9 cellular contexts compared by ENCODE assay signal in the genomic region with DNA sequence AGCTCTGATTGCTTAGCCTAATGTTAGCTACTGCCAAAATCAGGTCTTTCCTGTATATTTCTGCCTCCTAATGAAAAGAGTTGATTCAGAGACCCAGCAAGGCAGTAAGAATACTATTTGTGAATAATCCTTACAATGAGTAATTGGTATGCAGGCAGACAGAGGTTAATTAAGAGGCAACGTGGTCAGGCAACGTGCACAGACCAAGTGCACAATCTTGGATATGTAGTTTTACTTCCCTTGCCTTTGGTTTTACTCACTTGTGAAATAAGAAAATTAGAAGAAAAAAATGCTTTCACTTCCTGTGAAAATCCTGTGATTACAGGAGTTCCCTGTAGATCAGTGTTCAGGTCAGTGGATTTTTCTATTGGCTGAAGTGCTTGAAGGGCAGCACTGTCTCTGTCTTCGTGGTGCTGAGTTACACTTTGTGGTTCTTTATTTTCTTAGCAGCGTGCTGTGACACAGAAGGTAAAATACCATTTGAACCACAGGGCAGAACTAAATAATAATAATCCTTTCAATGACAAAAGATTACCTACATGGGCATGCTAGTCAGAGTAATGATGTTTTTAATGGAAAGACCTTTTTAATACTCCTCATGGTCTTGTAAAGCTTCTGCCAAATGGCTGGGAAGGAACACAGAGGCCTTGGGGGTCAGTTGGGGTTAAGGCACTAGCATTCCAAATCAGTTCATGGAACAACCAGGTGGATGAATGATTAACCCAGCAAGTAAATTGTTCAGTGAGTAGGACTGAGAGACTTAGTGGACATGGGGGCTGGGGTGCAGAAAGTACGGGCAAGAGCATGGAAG.
DNase-seq lines count a peak whose midpoint lies in the region; ATAC-seq and TF ChIP-seq lines count a peak whose summit lies in the region.
"Had no signal": no experiment of that assay in that cellular context is flagged by ENCODE, and none has a peak within 500 bp of the region (broad histone marks: within the 10 kb centered on the region; RNA-seq: fewer than 3 reads in every experiment).

No MANE protein-coding gene starts in this region.

- peaks cover 4% of the 10 kb centered on the region for H3K9me3 Mint-ChIP-seq in neural progenitor cell
- no peaks in the 10 kb centered on the region for H3K9me3 Mint-ChIP-seq in stimulated activated effector memory CD8-positive, alpha-beta T cell treated with anti-CD3 and anti-CD28 coated beads, Interleukin-12 subunit alpha, Interleukin-12 subunit beta, amount 100 ng/mL, for 72 hours

- peak overlapping the region; percentile 74 for H3K4me2 ChIP-seq in neural progenitor cell

- TF ChIP-seq CTCF in cardiac fibroblast (IDR thresholded peaks at IDR 0.05; ENCODE audit: low read depth, low read length) (no peak), neural progenitor cell (IDR thresholded peaks at IDR 0.05) (no peak)

- no peaks in the 10 kb centered on the region for H3K79me2 ChIP-seq in neural progenitor cell (ENCODE audit: low read depth)

- peaks cover 55% of the 10 kb centered on the region for H3K4me1 ChIP-seq in neural progenitor cell

- H3K9me3 ChIP-seq in neural progenitor cell (ENCODE audit: low read depth) = no peaks in the 10 kb centered on the region

- H3K36me3 ChIP-seq in neural progenitor cell = no peaks in the 10 kb centered on the region

- no peaks in the 10 kb centered on the region for H3K36me3 Mint-ChIP-seq in neural progenitor cell
- no peaks in the 10 kb centered on the region for H3K36me3 Mint-ChIP-seq in stimulated activated effector memory CD8-positive, alpha-beta T cell treated with anti-CD3 and anti-CD28 coated beads, Interleukin-12 subunit alpha, Interleukin-12 subunit beta, amount 100 ng/mL, for 72 hours

- H4K20me1 ChIP-seq in neural progenitor cell (ENCODE audit: low read depth) = no peaks in the 10 kb centered on the region

- H3F3A ChIP-seq in neural progenitor cell (ENCODE audit: low read depth) = peaks cover 36% of the 10 kb centered on the region

- H3K4me3 Mint-ChIP-seq in neural progenitor cell = peak overlapping the region; percentile 82
- no peak overlapping the region for H3K4me3 Mint-ChIP-seq in stimulated activated effector memory CD8-positive, alpha-beta T cell treated with anti-CD3 and anti-CD28 coated beads, Interleukin-12 subunit alpha, Interleukin-12 subunit beta, amount 100 ng/mL, for 72 hours

- H3K27me3 Mint-ChIP-seq in neural progenitor cell (ENCODE audit: insufficient read depth, low read depth) = peaks cover 2% of the 10 kb centered on the region

- H3K4me3 ChIP-seq in cardiac fibroblast (replicated peaks in 1 of 2; ENCODE audit: low read depth in 2 of 2, low read length in 2 of 2) (no peak overlapping the region), neural progenitor cell (no peak overlapping the region)

- H3K27me3 ChIP-seq in neural progenitor cell = no peaks in the 10 kb centered on the region

- ATAC-seq in GM18858 (IDR thresholded peaks at IDR 0.05; ENCODE audit: unreplicated experiment) (peak; percentile 57), HG03196 (IDR thresholded peaks at IDR 0.05; ENCODE audit: unreplicated experiment) (peak; percentile 56), GM18502 (IDR thresholded peaks at IDR 0.05; ENCODE audit: poor library complexity, unreplicated experiment) (no peak), GM19324 (IDR thresholded peaks at IDR 0.05; ENCODE audit: low FRiP score, unreplicated experiment) (no peak)
- ATAC-seq in stimulated activated effector memory CD8-positive, alpha-beta T cell treated with anti-CD3 and anti-CD28 coated beads, Interleukin-12 subunit alpha, Interleukin-12 subunit beta, amount 100 ng/mL, for 72 hours = no peak

- peak overlapping the region; percentile 57 for H3K27ac ChIP-seq in neural progenitor cell

- DNase-seq in cardiac fibroblast (ENCODE audit: low read depth in 2 of 2) (peak; percentile 27 to 53), neural progenitor cell (ENCODE audit: low spot score) (peak; percentile 33), NCI-H1092 (lab: John Stamatoyannopoulos, UW) (no peak)
- DNase-seq in stimulated activated effector memory CD8-positive, alpha-beta T cell treated with anti-CD3 and anti-CD28 coated beads, Interleukin-12 subunit alpha, Interleukin-12 subunit beta, amount 100 ng/mL, for 72 hours (ENCODE audit: low spot score in 2 of 2) = no peak
- DNase-seq: NCI-H1694 treated with DMSO at 0.1 percent for 48 hours had no signal

- peak overlapping the region; percentile 93 for H3K27ac Mint-ChIP-seq in neural progenitor cell
- no peak overlapping the region for H3K27ac Mint-ChIP-seq in stimulated activated effector memory CD8-positive, alpha-beta T cell treated with anti-CD3 and anti-CD28 coated beads, Interleukin-12 subunit alpha, Interleukin-12 subunit beta, amount 100 ng/mL, for 72 hours

- peaks cover 59% of the 10 kb centered on the region for H3K4me1 Mint-ChIP-seq in neural progenitor cell
- H3K4me1 Mint-ChIP-seq in stimulated activated effector memory CD8-positive, alpha-beta T cell treated with anti-CD3 and anti-CD28 coated beads, Interleukin-12 subunit alpha, Interleukin-12 subunit beta, amount 100 ng/mL, for 72 hours = no peaks in the 10 kb centered on the region

- no peak overlapping the region for H2AFZ ChIP-seq in neural progenitor cell (replicated peaks)

- no peak overlapping the region for H3K9ac ChIP-seq in neural progenitor cell

Comparison
In these comparisons a context has a peak if more than half of its experiments do, and no peak if none do; other contexts are left out.
1. ATAC-seq: peak in GM18858 (single experiment) and HG03196 (single experiment); none in stimulated activated effector memory CD8-positive, alpha-beta T cell treated with anti-CD3 and anti-CD28 coated beads, Interleukin-12 subunit alpha, Interleukin-12 subunit beta, amount 100 ng/mL, for 72 hours (single experiment), GM18502 (single experiment) and GM19324 (single experiment).
2. DNase-seq: peak in cardiac fibroblast (2 of 2) and neural progenitor cell (single experiment); none in stimulated activated effector memory CD8-positive, alpha-beta T cell treated with anti-CD3 and anti-CD28 coated beads, Interleukin-12 subunit alpha, Interleukin-12 subunit beta, amount 100 ng/mL, for 72 hours (0 of 2) and NCI-H1092 (single experiment).